1 cellular context compared by ENCODE assay signal in the genomic region with DNA sequence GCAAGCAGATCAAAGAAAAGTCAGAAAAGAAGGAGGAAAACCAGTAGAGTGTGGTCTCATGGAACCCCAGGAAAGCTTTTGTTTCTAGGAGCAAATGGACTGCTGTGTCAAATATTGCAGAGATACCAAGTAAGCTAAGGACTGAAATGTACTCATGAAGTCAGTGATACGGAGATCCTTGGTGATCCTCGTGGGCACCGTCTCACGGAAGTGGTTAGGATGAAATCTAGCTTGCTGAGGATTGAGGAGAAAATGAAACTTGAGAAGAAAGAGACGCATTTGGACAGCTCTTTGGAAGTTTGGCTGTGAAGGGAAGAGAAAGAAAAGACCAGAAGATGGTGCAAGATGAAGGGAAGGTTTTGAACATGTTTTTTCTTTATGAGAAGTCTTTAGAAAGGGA.
TF ChIP-seq lines count a peak whose summit lies in the region.

No MANE protein-coding gene starts in this region.

TF ChIP-seq in GM23338, 12 proteins besides CTCF, POLR2A, EP300 and RAD21 (continued from another document):
- TF ChIP-seq, protein P1, sequence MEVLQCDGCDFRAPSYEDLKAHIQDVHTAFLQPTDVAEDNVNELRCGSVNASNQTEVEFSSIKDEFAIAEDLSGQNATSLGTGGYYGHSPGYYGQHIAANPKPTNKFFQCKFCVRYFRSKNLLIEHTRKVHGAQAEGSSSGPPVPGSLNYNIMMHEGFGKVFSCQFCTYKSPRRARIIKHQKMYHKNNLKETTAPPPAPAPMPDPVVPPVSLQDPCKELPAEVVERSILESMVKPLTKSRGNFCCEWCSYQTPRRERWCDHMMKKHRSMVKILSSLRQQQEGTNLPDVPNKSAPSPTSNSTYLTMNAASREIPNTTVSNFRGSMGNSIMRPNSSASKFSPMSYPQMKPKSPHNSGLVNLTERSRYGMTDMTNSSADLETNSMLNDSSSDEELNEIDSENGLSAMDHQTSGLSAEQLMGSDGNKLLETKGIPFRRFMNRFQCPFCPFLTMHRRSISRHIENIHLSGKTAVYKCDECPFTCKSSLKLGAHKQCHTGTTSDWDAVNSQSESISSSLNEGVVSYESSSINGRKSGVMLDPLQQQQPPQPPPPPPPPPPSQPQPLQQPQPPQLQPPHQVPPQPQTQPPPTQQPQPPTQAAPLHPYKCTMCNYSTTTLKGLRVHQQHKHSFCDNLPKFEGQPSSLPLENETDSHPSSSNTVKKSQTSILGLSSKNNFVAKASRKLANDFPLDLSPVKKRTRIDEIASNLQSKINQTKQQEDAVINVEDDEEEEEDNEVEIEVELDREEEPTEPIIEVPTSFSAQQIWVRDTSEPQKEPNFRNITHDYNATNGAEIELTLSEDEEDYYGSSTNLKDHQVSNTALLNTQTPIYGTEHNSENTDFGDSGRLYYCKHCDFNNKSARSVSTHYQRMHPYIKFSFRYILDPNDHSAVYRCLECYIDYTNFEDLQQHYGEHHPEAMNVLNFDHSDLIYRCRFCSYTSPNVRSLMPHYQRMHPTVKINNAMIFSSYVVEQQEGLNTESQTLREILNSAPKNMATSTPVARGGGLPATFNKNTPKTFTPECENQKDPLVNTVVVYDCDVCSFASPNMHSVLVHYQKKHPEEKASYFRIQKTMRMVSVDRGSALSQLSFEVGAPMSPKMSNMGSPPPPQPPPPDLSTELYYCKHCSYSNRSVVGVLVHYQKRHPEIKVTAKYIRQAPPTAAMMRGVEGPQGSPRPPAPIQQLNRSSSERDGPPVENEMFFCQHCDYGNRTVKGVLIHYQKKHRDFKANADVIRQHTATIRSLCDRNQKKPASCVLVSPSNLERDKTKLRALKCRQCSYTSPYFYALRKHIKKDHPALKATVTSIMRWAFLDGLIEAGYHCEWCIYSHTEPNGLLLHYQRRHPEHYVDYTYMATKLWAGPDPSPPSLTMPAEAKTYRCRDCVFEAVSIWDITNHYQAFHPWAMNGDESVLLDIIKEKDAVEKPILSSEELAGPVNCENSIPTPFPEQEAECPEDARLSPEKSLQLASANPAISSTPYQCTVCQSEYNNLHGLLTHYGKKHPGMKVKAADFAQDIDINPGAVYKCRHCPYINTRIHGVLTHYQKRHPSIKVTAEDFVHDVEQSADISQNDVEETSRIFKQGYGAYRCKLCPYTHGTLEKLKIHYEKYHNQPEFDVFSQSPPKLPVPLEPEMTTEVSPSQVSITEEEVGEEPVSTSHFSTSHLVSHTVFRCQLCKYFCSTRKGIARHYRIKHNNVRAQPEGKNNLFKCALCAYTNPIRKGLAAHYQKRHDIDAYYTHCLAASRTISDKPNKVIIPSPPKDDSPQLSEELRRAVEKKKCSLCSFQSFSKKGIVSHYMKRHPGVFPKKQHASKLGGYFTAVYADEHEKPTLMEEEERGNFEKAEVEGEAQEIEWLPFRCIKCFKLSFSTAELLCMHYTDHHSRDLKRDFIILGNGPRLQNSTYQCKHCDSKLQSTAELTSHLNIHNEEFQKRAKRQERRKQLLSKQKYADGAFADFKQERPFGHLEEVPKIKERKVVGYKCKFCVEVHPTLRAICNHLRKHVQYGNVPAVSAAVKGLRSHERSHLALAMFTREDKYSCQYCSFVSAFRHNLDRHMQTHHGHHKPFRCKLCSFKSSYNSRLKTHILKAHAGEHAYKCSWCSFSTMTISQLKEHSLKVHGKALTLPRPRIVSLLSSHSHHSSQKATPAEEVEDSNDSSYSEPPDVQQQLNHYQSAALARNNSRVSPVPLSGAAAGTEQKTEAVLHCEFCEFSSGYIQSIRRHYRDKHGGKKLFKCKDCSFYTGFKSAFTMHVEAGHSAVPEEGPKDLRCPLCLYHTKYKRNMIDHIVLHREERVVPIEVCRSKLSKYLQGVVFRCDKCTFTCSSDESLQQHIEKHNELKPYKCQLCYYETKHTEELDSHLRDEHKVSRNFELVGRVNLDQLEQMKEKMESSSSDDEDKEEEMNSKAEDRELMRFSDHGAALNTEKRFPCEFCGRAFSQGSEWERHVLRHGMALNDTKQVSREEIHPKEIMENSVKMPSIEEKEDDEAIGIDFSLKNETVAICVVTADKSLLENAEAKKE (CRISPR knock-in tag; IDR thresholded peaks at IDR 0.05) = no peak
- no peak for TF ChIP-seq CREB1 (CRISPR knock-in tag; IDR thresholded peaks at IDR 0.05; ENCODE audit: low read depth)
